ENCODE assay signal across 1 cellular context in the genomic region with DNA sequence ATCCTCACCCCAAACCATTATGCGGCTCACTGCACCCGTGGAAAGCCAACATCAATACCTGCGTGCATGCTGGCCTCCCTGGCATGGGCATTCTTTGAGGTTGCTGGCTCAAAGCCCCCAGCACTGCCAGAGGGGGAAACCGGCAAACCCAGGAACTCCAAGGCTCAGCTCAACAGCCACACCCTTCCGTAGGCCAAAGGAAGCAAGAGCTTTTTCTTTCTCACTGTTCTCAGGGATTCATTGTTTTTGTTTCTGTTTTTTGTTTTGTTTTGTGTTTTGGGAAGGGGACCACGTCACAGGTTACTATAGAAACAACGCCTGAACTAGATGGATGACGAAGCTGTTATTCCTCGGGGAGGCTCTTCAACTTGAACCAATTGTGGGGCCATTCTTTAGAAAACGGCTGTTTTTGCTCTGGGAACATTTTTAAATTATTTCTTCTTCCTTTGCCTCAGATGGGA.
A peak's percentile ranks its signal among the peaks of the same experiment; 100 is the strongest.
TF ChIP-seq lines count a peak whose summit lies in the region.

No MANE protein-coding gene starts in this region.

TF ChIP-seq in K562, 482 proteins besides CTCF, POLR2A, EP300 and RAD21 (continued from another document):
- TF ChIP-seq RCOR1 (IDR thresholded peaks at IDR 0.05; ENCODE audit: borderline replicate concordance in 1 of 2, low read depth in 2 of 2, low read length in 2 of 2) (no peak), TARDBP (IDR thresholded peaks at IDR 0.05) (no peak), GTF2E2 (tag; IDR thresholded peaks at IDR 0.05) (no peak), SIX5 (IDR thresholded peaks at IDR 0.05; ENCODE audit: borderline replicate concordance in 1 of 2, insufficient read depth in 1 of 2, low read depth in 1 of 2, low read length in 2 of 2) (no peak), EP400 (IDR thresholded peaks at IDR 0.05) (no peak), CEBPB (tag; IDR thresholded peaks at IDR 0.05) (no peak), FOXK1 (CRISPR knock-in tag; IDR thresholded peaks at IDR 0.05; ENCODE audit: borderline replicate concordance) (no peak), ZNF696 (CRISPR knock-in tag; conservative IDR thresholded peaks at IDR 0.05) (no peak), ZNF76 (CRISPR knock-in tag; IDR thresholded peaks at IDR 0.05; ENCODE audit: borderline replicate concordance) (no peak), ZNF121 (CRISPR knock-in tag; conservative IDR thresholded peaks at IDR 0.05) (no peak), HMG20B (CRISPR knock-in tag; IDR thresholded peaks at IDR 0.05) (no peak), MEF2A (IDR thresholded peaks at IDR 0.05; ENCODE audit: control insufficient read depth, low read depth, low read length) (no peak), YY1 (IDR thresholded peaks at IDR 0.05; ENCODE audit: borderline replicate concordance in 1 of 3, control insufficient read depth in 1 of 3, extremely low read depth in 1 of 3, insufficient read depth in 3 of 3, insufficient read length in 1 of 3, insufficient replicate concordance in 2 of 3, low read depth in 1 of 3, low read length in 2 of 3) (no peak), ILF3 (IDR thresholded peaks at IDR 0.05; ENCODE audit: borderline replicate concordance) (no peak), C11orf30 (IDR thresholded peaks at IDR 0.05; ENCODE audit: low read depth) (peak; percentile 26; the same call in 1 of the 2 replicates), RFX5 (IDR thresholded peaks at IDR 0.05; ENCODE audit: low read depth, low read length) (0 out of 2 replicates have a peak, but pooled peaks have one; percentile 43), BMI1 (IDR thresholded peaks at IDR 0.05; ENCODE audit: low read length) (no peak)
- TF ChIP-seq, protein P1, sequence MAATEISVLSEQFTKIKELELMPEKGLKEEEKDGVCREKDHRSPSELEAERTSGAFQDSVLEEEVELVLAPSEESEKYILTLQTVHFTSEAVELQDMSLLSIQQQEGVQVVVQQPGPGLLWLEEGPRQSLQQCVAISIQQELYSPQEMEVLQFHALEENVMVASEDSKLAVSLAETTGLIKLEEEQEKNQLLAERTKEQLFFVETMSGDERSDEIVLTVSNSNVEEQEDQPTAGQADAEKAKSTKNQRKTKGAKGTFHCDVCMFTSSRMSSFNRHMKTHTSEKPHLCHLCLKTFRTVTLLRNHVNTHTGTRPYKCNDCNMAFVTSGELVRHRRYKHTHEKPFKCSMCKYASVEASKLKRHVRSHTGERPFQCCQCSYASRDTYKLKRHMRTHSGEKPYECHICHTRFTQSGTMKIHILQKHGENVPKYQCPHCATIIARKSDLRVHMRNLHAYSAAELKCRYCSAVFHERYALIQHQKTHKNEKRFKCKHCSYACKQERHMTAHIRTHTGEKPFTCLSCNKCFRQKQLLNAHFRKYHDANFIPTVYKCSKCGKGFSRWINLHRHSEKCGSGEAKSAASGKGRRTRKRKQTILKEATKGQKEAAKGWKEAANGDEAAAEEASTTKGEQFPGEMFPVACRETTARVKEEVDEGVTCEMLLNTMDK (IDR thresholded peaks at IDR 0.05; ENCODE audit: borderline replicate concordance, insufficient read depth, low read depth, low read length, poor library complexity, severe bottlenecking): no peak
- TF ChIP-seq, protein P2, sequence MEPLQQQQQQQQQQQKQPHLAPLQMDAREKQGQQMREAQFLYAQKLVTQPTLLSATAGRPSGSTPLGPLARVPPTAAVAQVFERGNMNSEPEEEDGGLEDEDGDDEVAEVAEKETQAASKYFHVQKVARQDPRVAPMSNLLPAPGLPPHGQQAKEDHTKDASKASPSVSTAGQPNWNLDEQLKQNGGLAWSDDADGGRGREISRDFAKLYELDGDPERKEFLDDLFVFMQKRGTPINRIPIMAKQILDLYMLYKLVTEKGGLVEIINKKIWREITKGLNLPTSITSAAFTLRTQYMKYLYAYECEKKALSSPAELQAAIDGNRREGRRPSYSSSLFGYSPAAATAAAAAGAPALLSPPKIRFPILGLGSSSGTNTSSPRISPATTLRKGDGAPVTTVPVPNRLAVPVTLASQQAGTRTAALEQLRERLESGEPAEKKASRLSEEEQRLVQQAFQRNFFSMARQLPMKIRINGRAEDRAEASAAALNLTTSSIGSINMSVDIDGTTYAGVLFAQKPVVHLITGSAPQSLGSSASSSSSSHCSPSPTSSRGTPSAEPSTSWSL (CRISPR knock-in tag; IDR thresholded peaks at IDR 0.05; ENCODE audit: borderline replicate concordance): no peak
- TF ChIP-seq, protein P3, sequence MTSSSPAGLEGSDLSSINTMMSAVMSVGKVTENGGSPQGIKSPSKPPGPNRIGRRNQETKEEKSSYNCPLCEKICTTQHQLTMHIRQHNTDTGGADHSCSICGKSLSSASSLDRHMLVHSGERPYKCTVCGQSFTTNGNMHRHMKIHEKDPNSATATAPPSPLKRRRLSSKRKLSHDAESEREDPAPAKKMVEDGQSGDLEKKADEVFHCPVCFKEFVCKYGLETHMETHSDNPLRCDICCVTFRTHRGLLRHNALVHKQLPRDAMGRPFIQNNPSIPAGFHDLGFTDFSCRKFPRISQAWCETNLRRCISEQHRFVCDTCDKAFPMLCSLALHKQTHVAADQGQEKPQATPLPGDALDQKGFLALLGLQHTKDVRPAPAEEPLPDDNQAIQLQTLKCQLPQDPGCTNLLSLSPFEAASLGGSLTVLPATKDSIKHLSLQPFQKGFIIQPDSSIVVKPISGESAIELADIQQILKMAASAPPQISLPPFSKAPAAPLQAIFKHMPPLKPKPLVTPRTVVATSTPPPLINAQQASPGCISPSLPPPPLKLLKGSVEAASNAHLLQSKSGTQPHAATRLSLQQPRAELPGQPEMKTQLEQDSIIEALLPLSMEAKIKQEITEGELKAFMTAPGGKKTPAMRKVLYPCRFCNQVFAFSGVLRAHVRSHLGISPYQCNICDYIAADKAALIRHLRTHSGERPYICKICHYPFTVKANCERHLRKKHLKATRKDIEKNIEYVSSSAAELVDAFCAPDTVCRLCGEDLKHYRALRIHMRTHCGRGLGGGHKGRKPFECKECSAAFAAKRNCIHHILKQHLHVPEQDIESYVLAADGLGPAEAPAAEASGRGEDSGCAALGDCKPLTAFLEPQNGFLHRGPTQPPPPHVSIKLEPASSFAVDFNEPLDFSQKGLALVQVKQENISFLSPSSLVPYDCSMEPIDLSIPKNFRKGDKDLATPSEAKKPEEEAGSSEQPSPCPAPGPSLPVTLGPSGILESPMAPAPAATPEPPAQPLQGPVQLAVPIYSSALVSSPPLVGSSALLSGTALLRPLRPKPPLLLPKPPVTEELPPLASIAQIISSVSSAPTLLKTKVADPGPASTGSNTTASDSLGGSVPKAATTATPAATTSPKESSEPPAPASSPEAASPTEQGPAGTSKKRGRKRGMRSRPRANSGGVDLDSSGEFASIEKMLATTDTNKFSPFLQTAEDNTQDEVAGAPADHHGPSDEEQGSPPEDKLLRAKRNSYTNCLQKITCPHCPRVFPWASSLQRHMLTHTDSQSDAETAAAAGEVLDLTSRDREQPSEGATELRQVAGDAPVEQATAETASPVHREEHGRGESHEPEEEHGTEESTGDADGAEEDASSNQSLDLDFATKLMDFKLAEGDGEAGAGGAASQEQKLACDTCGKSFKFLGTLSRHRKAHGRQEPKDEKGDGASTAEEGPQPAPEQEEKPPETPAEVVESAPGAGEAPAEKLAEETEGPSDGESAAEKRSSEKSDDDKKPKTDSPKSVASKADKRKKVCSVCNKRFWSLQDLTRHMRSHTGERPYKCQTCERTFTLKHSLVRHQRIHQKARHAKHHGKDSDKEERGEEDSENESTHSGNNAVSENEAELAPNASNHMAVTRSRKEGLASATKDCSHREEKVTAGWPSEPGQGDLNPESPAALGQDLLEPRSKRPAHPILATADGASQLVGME (CRISPR knock-in tag; IDR thresholded peaks at IDR 0.05): no peak
- TF ChIP-seq, protein P4, sequence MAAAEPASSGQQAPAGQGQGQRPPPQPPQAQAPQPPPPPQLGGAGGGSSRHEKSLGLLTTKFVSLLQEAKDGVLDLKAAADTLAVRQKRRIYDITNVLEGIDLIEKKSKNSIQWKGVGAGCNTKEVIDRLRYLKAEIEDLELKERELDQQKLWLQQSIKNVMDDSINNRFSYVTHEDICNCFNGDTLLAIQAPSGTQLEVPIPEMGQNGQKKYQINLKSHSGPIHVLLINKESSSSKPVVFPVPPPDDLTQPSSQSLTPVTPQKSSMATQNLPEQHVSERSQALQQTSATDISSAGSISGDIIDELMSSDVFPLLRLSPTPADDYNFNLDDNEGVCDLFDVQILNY (CRISPR knock-in tag; IDR thresholded peaks at IDR 0.05): no peak
- TF ChIP-seq, protein P5, sequence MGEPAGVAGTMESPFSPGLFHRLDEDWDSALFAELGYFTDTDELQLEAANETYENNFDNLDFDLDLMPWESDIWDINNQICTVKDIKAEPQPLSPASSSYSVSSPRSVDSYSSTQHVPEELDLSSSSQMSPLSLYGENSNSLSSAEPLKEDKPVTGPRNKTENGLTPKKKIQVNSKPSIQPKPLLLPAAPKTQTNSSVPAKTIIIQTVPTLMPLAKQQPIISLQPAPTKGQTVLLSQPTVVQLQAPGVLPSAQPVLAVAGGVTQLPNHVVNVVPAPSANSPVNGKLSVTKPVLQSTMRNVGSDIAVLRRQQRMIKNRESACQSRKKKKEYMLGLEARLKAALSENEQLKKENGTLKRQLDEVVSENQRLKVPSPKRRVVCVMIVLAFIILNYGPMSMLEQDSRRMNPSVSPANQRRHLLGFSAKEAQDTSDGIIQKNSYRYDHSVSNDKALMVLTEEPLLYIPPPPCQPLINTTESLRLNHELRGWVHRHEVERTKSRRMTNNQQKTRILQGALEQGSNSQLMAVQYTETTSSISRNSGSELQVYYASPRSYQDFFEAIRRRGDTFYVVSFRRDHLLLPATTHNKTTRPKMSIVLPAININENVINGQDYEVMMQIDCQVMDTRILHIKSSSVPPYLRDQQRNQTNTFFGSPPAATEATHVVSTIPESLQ (CRISPR knock-in tag; IDR thresholded peaks at IDR 0.05): no peak
- TF ChIP-seq, protein P6, sequence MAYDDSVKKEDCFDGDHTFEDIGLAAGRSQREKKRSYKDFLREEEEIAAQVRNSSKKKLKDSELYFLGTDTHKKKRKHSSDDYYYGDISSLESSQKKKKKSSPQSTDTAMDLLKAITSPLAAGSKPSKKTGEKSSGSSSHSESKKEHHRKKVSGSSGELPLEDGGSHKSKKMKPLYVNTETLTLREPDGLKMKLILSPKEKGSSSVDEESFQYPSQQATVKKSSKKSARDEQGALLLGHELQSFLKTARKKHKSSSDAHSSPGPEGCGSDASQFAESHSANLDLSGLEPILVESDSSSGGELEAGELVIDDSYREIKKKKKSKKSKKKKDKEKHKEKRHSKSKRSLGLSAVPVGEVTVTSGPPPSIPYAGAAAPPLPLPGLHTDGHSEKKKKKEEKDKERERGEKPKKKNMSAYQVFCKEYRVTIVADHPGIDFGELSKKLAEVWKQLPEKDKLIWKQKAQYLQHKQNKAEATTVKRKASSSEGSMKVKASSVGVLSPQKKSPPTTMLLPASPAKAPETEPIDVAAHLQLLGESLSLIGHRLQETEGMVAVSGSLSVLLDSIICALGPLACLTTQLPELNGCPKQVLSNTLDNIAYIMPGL (CRISPR knock-in tag; IDR thresholded peaks at IDR 0.05): no peak
- TF ChIP-seq, protein P7, sequence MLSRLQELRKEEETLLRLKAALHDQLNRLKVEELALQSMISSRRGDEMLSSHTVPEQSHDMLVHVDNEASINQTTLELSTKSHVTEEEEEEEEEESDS (CRISPR knock-in tag; IDR thresholded peaks at IDR 0.05): no peak
- TF ChIP-seq, protein P8, sequence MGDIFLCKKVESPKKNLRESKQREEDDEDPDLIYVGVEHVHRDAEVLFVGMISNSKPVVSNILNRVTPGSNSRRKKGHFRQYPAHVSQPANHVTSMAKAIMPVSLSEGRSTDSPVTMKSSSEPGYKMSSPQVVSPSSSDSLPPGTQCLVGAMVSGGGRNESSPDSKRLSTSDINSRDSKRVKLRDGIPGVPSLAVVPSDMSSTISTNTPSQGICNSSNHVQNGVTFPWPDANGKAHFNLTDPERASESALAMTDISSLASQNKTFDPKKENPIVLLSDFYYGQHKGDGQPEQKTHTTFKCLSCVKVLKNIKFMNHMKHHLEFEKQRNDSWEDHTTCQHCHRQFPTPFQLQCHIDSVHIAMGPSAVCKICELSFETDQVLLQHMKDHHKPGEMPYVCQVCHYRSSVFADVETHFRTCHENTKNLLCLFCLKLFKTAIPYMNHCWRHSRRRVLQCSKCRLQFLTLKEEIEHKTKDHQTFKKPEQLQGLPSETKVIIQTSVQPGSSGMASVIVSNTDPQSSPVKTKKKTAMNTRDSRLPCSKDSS (IDR thresholded peaks at IDR 0.05; ENCODE audit: low read depth, partially characterized antibody): no peak
